In genomic region chr4:41657561-41657960, GRCh38 we compare ENCODE assay signal across 22 cellular contexts.
DNase-seq lines count a peak whose midpoint lies in the region; ATAC-seq, FAIRE-seq and TF ChIP-seq lines count a peak whose summit lies in the region.
"Had no signal": no experiment of that assay in that cellular context is flagged by ENCODE, and none has a peak within 500 bp of the region (broad histone marks: within the 10 kb centered on the region; RNA-seq: fewer than 3 reads in every experiment).

No MANE protein-coding gene starts in this region.

- H3K9me3 ChIP-seq in A549 (no peaks in the 10 kb centered on the region), HAP-1 (no peaks in the 10 kb centered on the region), body of pancreas (no peaks in the 10 kb centered on the region), breast epithelium (no peaks in the 10 kb centered on the region), colonic mucosa (no peaks in the 10 kb centered on the region)

- no peak overlapping the region for H3K4me3 Mint-ChIP-seq in mesothelial cell of epicardium
- H3K4me3 Mint-ChIP-seq: B cell; CD4-positive, alpha-beta memory T cell; IgD-negative memory B cell had no signal

- no peak overlapping the region for H3K9ac ChIP-seq in colonic mucosa (ENCODE audit: low read depth in 2 of 2, low read length in 2 of 2)

- 56% methylated on average over 4 of the region's 4 CpGs for WGBS in A549 (ENCODE audit: missing lambda C conversion rate)
- 76 to 79% methylated on average over 4 of the region's 4 CpGs for WGBS in body of pancreas, 2 donors

- H3K27ac Mint-ChIP-seq in mesothelial cell of epicardium = peak overlapping the region; percentile 86
- H3K27ac Mint-ChIP-seq: B cell; CD4-positive, alpha-beta memory T cell had no signal

- peaks cover 11% of the 10 kb centered on the region for H3K36me3 Mint-ChIP-seq in mesothelial cell of epicardium
- H3K36me3 Mint-ChIP-seq: CD4-positive, alpha-beta memory T cell; IgD-negative memory B cell had no signal

- H3K36me3 ChIP-seq in HAP-1 (replicated peaks) = no peaks in the 10 kb centered on the region
- H3K36me3 ChIP-seq in body of pancreas (replicated peaks in 1 of 2; ENCODE audit: insufficient read depth in 1 of 2, low read depth in 2 of 2) = no peaks in the 10 kb centered on the region
- no peaks in the 10 kb centered on the region for H3K36me3 ChIP-seq in breast epithelium
- no peaks in the 10 kb centered on the region for H3K36me3 ChIP-seq in colonic mucosa

- H3K9me3 Mint-ChIP-seq in mesothelial cell of epicardium = no peaks in the 10 kb centered on the region
- H3K9me3 Mint-ChIP-seq: IgD-negative memory B cell had no signal

- intact Hi-C loops in body of pancreas (cut with DNase I) (no loop called here), breast epithelium (cut with DNase I; ENCODE audit: low total_unique reads) (no loop called here), colonic mucosa (cut with DNase I) (no loop called here)

- DNase-seq in A549 (ENCODE audit: low read depth in 1 of 2, low spot score in 1 of 2) (no peak), HAP-1 (ENCODE audit: low spot score in 2 of 2) (peak; percentile 25 to 29), amniotic epithelial cell (ENCODE audit: low read depth) (peak; percentile 53), mesothelial cell of epicardium (ENCODE audit: low spot score in 2 of 2, unreplicated experiment in 2 of 2) (no peak), middle frontal gyrus (ENCODE audit: extremely low spot score, low spot score) (no peak), body of pancreas (no peak), breast epithelium (ENCODE audit: low spot score in 2 of 2) (no peak), colonic mucosa (no peak)
- DNase-seq: Calu3; CD4-positive, alpha-beta memory T cell; DMS79 treated with DMSO at 0.1 percent for 48 hours; GDM1; H7; NCI-H1105; NCI-H1694 treated with DMSO at 0.1 percent for 48 hours; NCI-H2107; NCI-H2227 treated with DMSO at 0.1 percent for 48 hours; NCI-H526 had no signal

- peaks cover 32% of the 10 kb centered on the region for H3K4me1 Mint-ChIP-seq in mesothelial cell of epicardium
- H3K4me1 Mint-ChIP-seq: B cell; CD4-positive, alpha-beta memory T cell; IgD-negative memory B cell had no signal

- H3K27ac ChIP-seq in A549 (peak overlapping the region in 1 of 2 experiments; percentile 51; a peak in 2 of 6 replicates), body of pancreas (no peak overlapping the region), breast epithelium (no peak overlapping the region), colonic mucosa (no peak overlapping the region)

- H3K4me1 ChIP-seq in A549 (peaks cover 22% of the 10 kb centered on the region; the same call in 2 of the 3 replicates), HAP-1 (peaks cover 7% of the 10 kb centered on the region), body of pancreas (no peaks in the 10 kb centered on the region), breast epithelium (no peaks in the 10 kb centered on the region), colonic mucosa (no peaks in the 10 kb centered on the region)

- ATAC-seq in A549 (no peak), body of pancreas (no peak)

- TF ChIP-seq CTCF in A549 (IDR thresholded peaks at IDR 0.05) (no peak), mesothelial cell of epicardium (IDR thresholded peaks at IDR 0.05; ENCODE audit: unreplicated experiment) (no peak), body of pancreas (IDR thresholded peaks at IDR 0.05) (no peak), breast epithelium (IDR thresholded peaks at IDR 0.05) (no peak), colonic mucosa (IDR thresholded peaks at IDR 0.05) (no peak)

- FAIRE-seq in A549 (lab: Jason Lieb, UNC) = no peak
- FAIRE-seq: GM12891, GM18507 had no signal

- no peak for TF ChIP-seq EP300 in A549 (IDR thresholded peaks at IDR 0.05)

- no peaks in the 10 kb centered on the region for H3K27me3 Mint-ChIP-seq in mesothelial cell of epicardium (ENCODE audit: low read depth)

- in situ Hi-C loops in HAP-1 (cut with MboI; ENCODE audit: low sequenced_read_pairs) = loop anchor here (10.0 to 25.0 kb wide), 2 partner anchors 373 to 745 kb away; no protein-coding TSS in a partner anchor

- H3K4me2 ChIP-seq in A549 = 0 out of 3 replicates have a peak overlapping the region, but pooled peaks have one; percentile 5

- no peak for TF ChIP-seq RAD21 in A549 (conservative IDR thresholded peaks at IDR 0.05 in 1 of 2, IDR thresholded peaks at IDR 0.05 in 1 of 2)

- POLR2A ChIA-PET in A549 (lab: Yijun Ruan, JAX) = no interaction called here

- CTCF ChIA-PET in A549 (lab: Yijun Ruan, JAX) = interaction anchor here (1.3 kb wide), 1 partner anchor 10 kb away, joined by 3 read pairs; no protein-coding TSS in a partner anchor

- TF ChIP-seq POLR2A in A549 (IDR thresholded peaks at IDR 0.05; ENCODE audit: low read length) (no peak), body of pancreas (IDR thresholded peaks at IDR 0.05) (no peak), breast epithelium (IDR thresholded peaks at IDR 0.05) (no peak)

- H3K27me3 ChIP-seq in HAP-1 (ENCODE audit: low read depth) = no peaks in the 10 kb centered on the region
- no peaks in the 10 kb centered on the region for H3K27me3 ChIP-seq in body of pancreas
- H3K27me3 ChIP-seq in breast epithelium = no peaks in the 10 kb centered on the region
- H3K27me3 ChIP-seq in colonic mucosa = no peaks in the 10 kb centered on the region

- H3K4me3 ChIP-seq in A549 (no peak overlapping the region), HAP-1 (no peak overlapping the region), body of pancreas (no peak overlapping the region), breast epithelium (no peak overlapping the region), colonic mucosa (no peak overlapping the region)

TF ChIP-seq in A549, 52 proteins besides CTCF, POLR2A, EP300 and RAD21:
- no peak for TF ChIP-seq HMGXB4 (CRISPR knock-in tag; IDR thresholded peaks at IDR 0.05; ENCODE audit: borderline replicate concordance)
- TF ChIP-seq CEBPB (IDR thresholded peaks at IDR 0.05) = no peak
- TF ChIP-seq JUNB (IDR thresholded peaks at IDR 0.05) = no peak
- no peak for TF ChIP-seq MAFK (IDR thresholded peaks at IDR 0.05; ENCODE audit: partially characterized antibody)

Comparison
In these comparisons a context has a peak if more than half of its experiments do, and no peak if none do; other contexts are left out.
1. DNase-seq: peak in HAP-1 (2 of 2) and amniotic epithelial cell (single experiment); none in A549 (0 of 2), mesothelial cell of epicardium (0 of 2), middle frontal gyrus (single experiment), body of pancreas (0 of 4), breast epithelium (0 of 2) and colonic mucosa (single experiment).